2 cellular contexts compared by ENCODE assay signal in the genomic region with DNA sequence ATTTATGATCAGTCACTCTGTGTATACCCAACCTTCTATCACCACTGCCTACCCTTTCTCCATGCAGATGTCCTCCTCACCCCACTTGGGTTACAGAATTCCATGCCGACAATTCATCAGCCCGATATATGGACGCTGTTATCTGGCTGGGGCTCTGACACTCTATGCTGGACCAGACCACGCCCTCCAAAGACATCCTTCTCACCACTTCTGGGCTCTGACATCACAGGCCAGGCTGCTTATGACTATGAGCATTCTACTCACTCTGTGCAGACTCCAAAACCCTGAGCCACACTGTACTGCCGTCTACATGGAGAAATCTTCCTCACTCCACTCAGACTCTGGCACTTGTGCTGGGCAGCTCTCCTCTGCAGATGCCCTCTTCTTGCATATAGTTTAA.
A peak's percentile ranks its signal among the peaks of the same experiment; 100 is the strongest.
TF ChIP-seq lines count a peak whose summit lies in the region.

No MANE protein-coding gene starts in this region.

TF ChIP-seq in IMR-90, 13 proteins besides CTCF, POLR2A, EP300 and RAD21:
- no peak for TF ChIP-seq MAZ (IDR thresholded peaks at IDR 0.05; ENCODE audit: borderline replicate concordance, low read depth, low read length)
- no peak for TF ChIP-seq ELK1 (IDR thresholded peaks at IDR 0.05; ENCODE audit: borderline replicate concordance, low read depth, low read length)
- TF ChIP-seq NFE2L2 (IDR thresholded peaks at IDR 0.05; ENCODE audit: low read depth, low read length) = no peak
- TF ChIP-seq BHLHE40 (IDR thresholded peaks at IDR 0.05; ENCODE audit: low read depth, low read length) = no peak
- no peak for TF ChIP-seq SMC3 (IDR thresholded peaks at IDR 0.05; ENCODE audit: low read depth, low read length)
- no peak for TF ChIP-seq RCOR1 (IDR thresholded peaks at IDR 0.05; ENCODE audit: insufficient replicate concordance, low read length)
- TF ChIP-seq CEBPB (IDR thresholded peaks at IDR 0.05; ENCODE audit: low read depth, low read length) = no peak
- no peak for TF ChIP-seq USF2 (IDR thresholded peaks at IDR 0.05; ENCODE audit: low read depth, low read length)

TF ChIP-seq in K562, 482 proteins besides CTCF, POLR2A, EP300 and RAD21:
- TF ChIP-seq ZNF518B (CRISPR knock-in tag; IDR thresholded peaks at IDR 0.05) (no peak), ZNF134 (CRISPR knock-in tag; conservative IDR thresholded peaks at IDR 0.05) (no peak), CTBP1 (IDR thresholded peaks at IDR 0.05; ENCODE audit: borderline replicate concordance) (peak; percentile 28; the same call in 1 of the 2 replicates), RBM14 (IDR thresholded peaks at IDR 0.05; ENCODE audit: borderline replicate concordance, insufficient read depth, low read depth, low read length) (no peak), GATAD2B (IDR thresholded peaks at IDR 0.05; ENCODE audit: borderline replicate concordance) (no peak)
